ENCODE assay signal across 1 cellular context in the genomic region with DNA sequence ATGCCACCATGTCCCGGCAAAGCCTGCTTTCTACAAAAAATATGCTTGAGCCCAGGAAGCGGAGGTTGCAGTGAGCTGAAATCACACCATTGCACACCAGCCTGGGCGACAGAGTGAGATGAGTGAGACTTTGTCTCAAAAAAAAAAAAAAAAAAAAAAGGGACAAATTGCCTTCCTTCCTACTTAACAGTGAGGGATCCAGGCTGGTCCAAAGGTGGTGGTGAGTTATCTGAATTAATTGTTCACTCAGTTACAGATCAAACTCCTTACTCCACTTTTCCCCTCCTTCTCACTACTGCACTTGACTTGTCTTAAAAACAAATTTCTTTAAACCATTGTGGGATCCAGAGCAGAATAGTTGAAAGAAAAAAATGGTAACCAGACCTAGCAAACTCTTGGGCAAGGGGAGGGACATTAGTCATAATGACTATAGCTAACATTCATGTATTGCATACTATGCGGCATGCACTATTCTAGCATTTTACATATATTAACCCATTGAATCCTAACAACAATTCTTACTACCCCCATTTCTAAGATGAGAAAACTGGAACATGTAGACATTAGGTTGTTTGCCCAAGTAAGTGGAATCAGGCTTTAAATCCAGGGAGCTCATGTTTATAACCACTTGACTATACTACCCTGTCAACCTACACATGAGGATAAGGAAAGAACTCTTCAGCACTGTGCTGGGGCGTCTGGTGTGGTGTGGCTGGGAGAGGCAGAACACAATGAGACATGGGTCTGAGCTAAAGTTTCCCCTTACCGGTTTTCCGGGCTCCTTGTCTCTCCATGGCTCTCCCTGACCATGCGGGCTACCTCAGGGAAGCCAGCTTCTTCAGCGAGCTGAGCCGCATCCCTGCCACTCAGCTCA.
A peak's percentile ranks its signal among the peaks of the same experiment; 100 is the strongest.
TF ChIP-seq lines count a peak whose summit lies in the region.

No MANE protein-coding gene starts in this region.

TF ChIP-seq in IMR-90, 13 proteins besides CTCF, POLR2A, EP300 and RAD21:
- TF ChIP-seq, protein P1, sequence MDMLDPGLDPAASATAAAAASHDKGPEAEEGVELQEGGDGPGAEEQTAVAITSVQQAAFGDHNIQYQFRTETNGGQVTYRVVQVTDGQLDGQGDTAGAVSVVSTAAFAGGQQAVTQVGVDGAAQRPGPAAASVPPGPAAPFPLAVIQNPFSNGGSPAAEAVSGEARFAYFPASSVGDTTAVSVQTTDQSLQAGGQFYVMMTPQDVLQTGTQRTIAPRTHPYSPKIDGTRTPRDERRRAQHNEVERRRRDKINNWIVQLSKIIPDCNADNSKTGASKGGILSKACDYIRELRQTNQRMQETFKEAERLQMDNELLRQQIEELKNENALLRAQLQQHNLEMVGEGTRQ (IDR thresholded peaks at IDR 0.05; ENCODE audit: low read depth, low read length): no peak
- TF ChIP-seq MAFK (IDR thresholded peaks at IDR 0.05; ENCODE audit: low read depth, low read length) (no peak), CEBPB (IDR thresholded peaks at IDR 0.05; ENCODE audit: low read depth, low read length) (peak; percentile 92), FOS (IDR thresholded peaks at IDR 0.05; ENCODE audit: low read depth, low read length) (0 out of 2 replicates have a peak, but pooled peaks have one; percentile 6)
- TF ChIP-seq, protein P2, sequence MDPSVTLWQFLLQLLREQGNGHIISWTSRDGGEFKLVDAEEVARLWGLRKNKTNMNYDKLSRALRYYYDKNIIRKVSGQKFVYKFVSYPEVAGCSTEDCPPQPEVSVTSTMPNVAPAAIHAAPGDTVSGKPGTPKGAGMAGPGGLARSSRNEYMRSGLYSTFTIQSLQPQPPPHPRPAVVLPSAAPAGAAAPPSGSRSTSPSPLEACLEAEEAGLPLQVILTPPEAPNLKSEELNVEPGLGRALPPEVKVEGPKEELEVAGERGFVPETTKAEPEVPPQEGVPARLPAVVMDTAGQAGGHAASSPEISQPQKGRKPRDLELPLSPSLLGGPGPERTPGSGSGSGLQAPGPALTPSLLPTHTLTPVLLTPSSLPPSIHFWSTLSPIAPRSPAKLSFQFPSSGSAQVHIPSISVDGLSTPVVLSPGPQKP (IDR thresholded peaks at IDR 0.05; ENCODE audit: borderline replicate concordance, low read depth, low read length): no peak
